ENCODE assay signal across 1 cellular context in the genomic region with DNA sequence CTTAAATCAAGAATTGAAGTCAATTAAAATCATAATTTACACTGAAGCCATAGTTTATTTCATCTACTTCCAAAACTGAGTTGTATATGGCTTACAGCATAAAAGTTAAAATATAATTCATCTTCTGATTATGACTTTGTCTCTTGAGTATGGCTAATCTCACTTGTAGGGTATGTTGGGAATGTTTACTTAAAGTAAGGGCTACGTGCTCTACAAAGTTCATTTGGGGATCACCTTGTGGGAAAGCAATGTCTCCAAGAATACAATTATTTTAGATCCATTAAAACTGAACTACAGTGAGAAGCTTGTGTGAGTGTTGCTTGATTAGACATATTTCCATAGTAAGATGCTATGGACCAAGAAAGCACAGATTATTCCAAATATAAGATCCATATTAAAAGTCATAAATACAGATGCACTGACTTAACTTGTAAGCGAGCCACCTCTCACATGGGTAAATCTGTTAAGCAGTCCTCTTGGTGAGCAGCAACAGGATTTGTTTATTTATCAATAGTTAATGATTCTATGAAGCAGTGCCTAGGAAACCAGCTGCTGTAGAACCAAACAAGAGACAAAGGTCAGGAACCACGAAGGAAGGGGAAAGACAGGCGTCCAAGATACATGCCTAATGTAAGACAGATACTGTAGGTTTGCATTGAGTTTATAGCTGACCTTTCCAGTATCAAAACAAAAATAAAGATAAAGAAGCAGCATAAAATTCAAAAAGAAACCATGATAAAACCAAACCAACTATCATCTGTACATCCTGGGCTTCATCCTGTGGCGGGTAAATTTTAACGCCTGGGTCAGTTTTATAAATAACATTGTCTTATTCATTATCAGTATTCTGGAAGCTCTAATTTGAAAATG.
TF ChIP-seq lines count a peak whose summit lies in the region.

No MANE protein-coding gene starts in this region.

TF ChIP-seq in HepG2, 621 proteins besides CTCF, POLR2A, EP300 and RAD21 (continued from another document and continues in another):
- TF ChIP-seq, protein P1, sequence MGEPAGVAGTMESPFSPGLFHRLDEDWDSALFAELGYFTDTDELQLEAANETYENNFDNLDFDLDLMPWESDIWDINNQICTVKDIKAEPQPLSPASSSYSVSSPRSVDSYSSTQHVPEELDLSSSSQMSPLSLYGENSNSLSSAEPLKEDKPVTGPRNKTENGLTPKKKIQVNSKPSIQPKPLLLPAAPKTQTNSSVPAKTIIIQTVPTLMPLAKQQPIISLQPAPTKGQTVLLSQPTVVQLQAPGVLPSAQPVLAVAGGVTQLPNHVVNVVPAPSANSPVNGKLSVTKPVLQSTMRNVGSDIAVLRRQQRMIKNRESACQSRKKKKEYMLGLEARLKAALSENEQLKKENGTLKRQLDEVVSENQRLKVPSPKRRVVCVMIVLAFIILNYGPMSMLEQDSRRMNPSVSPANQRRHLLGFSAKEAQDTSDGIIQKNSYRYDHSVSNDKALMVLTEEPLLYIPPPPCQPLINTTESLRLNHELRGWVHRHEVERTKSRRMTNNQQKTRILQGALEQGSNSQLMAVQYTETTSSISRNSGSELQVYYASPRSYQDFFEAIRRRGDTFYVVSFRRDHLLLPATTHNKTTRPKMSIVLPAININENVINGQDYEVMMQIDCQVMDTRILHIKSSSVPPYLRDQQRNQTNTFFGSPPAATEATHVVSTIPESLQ (CRISPR knock-in tag; conservative IDR thresholded peaks at IDR 0.05): no peak
- TF ChIP-seq, protein P2, sequence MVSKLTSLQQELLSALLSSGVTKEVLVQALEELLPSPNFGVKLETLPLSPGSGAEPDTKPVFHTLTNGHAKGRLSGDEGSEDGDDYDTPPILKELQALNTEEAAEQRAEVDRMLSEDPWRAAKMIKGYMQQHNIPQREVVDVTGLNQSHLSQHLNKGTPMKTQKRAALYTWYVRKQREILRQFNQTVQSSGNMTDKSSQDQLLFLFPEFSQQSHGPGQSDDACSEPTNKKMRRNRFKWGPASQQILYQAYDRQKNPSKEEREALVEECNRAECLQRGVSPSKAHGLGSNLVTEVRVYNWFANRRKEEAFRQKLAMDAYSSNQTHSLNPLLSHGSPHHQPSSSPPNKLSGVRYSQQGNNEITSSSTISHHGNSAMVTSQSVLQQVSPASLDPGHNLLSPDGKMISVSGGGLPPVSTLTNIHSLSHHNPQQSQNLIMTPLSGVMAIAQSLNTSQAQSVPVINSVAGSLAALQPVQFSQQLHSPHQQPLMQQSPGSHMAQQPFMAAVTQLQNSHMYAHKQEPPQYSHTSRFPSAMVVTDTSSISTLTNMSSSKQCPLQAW (CRISPR knock-in tag; IDR thresholded peaks at IDR 0.05): peak; percentile 56; the same call in 1 of the 2 replicates
- TF ChIP-seq, protein P3, sequence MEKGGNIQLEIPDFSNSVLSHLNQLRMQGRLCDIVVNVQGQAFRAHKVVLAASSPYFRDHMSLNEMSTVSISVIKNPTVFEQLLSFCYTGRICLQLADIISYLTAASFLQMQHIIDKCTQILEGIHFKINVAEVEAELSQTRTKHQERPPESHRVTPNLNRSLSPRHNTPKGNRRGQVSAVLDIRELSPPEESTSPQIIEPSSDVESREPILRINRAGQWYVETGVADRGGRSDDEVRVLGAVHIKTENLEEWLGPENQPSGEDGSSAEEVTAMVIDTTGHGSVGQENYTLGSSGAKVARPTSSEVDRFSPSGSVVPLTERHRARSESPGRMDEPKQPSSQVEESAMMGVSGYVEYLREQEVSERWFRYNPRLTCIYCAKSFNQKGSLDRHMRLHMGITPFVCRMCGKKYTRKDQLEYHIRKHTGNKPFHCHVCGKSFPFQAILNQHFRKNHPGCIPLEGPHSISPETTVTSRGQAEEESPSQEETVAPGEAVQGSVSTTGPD (CRISPR knock-in tag; IDR thresholded peaks at IDR 0.05): no peak
- TF ChIP-seq, protein P4, sequence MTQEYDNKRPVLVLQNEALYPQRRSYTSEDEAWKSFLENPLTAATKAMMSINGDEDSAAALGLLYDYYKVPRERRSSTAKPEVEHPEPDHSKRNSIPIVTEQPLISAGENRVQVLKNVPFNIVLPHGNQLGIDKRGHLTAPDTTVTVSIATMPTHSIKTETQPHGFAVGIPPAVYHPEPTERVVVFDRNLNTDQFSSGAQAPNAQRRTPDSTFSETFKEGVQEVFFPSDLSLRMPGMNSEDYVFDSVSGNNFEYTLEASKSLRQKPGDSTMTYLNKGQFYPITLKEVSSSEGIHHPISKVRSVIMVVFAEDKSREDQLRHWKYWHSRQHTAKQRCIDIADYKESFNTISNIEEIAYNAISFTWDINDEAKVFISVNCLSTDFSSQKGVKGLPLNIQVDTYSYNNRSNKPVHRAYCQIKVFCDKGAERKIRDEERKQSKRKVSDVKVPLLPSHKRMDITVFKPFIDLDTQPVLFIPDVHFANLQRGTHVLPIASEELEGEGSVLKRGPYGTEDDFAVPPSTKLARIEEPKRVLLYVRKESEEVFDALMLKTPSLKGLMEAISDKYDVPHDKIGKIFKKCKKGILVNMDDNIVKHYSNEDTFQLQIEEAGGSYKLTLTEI (CRISPR knock-in tag; conservative IDR thresholded peaks at IDR 0.05): no peak
- no peak for TF ChIP-seq SMAD1 (CRISPR knock-in tag; IDR thresholded peaks at IDR 0.05; ENCODE audit: borderline replicate concordance, low read depth)
- TF ChIP-seq RBFOX2 (IDR thresholded peaks at IDR 0.05; ENCODE audit: low read depth, low read length): no peak
- TF ChIP-seq, protein P5, sequence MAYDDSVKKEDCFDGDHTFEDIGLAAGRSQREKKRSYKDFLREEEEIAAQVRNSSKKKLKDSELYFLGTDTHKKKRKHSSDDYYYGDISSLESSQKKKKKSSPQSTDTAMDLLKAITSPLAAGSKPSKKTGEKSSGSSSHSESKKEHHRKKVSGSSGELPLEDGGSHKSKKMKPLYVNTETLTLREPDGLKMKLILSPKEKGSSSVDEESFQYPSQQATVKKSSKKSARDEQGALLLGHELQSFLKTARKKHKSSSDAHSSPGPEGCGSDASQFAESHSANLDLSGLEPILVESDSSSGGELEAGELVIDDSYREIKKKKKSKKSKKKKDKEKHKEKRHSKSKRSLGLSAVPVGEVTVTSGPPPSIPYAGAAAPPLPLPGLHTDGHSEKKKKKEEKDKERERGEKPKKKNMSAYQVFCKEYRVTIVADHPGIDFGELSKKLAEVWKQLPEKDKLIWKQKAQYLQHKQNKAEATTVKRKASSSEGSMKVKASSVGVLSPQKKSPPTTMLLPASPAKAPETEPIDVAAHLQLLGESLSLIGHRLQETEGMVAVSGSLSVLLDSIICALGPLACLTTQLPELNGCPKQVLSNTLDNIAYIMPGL (CRISPR knock-in tag; IDR thresholded peaks at IDR 0.05; ENCODE audit: borderline replicate concordance in 1 of 2, low read depth in 1 of 2): no peak
- TF ChIP-seq KDM5B (CRISPR knock-in tag; IDR thresholded peaks at IDR 0.05; ENCODE audit: borderline replicate concordance): no peak
- TF ChIP-seq U2AF1 (optimal IDR thresholded peaks at IDR 0.05; ENCODE audit: low read depth, low read length): no peak
- peak; percentile 49; the same call in 1 of the 2 replicates for TF ChIP-seq FOXP1 (IDR thresholded peaks at IDR 0.05)
- TF ChIP-seq FOXP1 (CRISPR knock-in tag; IDR thresholded peaks at IDR 0.05): peak; percentile 82
- TF ChIP-seq, protein P6, sequence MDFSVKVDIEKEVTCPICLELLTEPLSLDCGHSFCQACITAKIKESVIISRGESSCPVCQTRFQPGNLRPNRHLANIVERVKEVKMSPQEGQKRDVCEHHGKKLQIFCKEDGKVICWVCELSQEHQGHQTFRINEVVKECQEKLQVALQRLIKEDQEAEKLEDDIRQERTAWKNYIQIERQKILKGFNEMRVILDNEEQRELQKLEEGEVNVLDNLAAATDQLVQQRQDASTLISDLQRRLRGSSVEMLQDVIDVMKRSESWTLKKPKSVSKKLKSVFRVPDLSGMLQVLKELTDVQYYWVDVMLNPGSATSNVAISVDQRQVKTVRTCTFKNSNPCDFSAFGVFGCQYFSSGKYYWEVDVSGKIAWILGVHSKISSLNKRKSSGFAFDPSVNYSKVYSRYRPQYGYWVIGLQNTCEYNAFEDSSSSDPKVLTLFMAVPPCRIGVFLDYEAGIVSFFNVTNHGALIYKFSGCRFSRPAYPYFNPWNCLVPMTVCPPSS (IDR thresholded peaks at IDR 0.05): no peak
- no peak for TF ChIP-seq NFATC3 (CRISPR knock-in tag; IDR thresholded peaks at IDR 0.05)
- TF ChIP-seq SMARCE1 (IDR thresholded peaks at IDR 0.05; ENCODE audit: borderline replicate concordance): no peak
- TF ChIP-seq TCF12 (IDR thresholded peaks at IDR 0.05): no peak
- TF ChIP-seq TCF12 (CRISPR knock-in tag; IDR thresholded peaks at IDR 0.05): no peak
- no peak for TF ChIP-seq PHF8 (CRISPR knock-in tag; IDR thresholded peaks at IDR 0.05)
- TF ChIP-seq ZBTB20 (CRISPR knock-in tag; IDR thresholded peaks at IDR 0.05; ENCODE audit: borderline replicate concordance, low read depth): no peak
- TF ChIP-seq IRX3 (CRISPR knock-in tag; IDR thresholded peaks at IDR 0.05; ENCODE audit: borderline replicate concordance, low read depth): no peak
- TF ChIP-seq, protein P7, sequence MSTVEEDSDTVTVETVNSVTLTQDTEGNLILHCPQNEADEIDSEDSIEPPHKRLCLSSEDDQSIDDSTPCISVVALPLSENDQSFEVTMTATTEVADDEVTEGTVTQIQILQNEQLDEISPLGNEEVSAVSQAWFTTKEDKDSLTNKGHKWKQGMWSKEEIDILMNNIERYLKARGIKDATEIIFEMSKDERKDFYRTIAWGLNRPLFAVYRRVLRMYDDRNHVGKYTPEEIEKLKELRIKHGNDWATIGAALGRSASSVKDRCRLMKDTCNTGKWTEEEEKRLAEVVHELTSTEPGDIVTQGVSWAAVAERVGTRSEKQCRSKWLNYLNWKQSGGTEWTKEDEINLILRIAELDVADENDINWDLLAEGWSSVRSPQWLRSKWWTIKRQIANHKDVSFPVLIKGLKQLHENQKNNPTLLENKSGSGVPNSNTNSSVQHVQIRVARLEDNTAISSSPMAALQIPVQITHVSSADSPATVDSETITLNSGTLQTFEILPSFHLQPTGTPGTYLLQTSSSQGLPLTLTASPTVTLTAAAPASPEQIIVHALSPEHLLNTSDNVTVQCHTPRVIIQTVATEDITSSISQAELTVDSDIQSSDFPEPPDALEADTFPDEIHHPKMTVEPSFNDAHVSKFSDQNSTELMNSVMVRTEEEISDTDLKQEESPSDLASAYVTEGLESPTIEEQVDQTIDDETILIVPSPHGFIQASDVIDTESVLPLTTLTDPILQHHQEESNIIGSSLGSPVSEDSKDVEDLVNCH (CRISPR knock-in tag; IDR thresholded peaks at IDR 0.05): no peak
- no peak for TF ChIP-seq ZNF776 (CRISPR knock-in tag; IDR thresholded peaks at IDR 0.05)
- no peak for TF ChIP-seq THAP11 (CRISPR knock-in tag; IDR thresholded peaks at IDR 0.05)
- peak; percentile 49; the same call in 1 of the 2 replicates for TF ChIP-seq EHMT2 (IDR thresholded peaks at IDR 0.05; ENCODE audit: borderline replicate concordance, low read depth, low read length)
- TF ChIP-seq, protein P8, sequence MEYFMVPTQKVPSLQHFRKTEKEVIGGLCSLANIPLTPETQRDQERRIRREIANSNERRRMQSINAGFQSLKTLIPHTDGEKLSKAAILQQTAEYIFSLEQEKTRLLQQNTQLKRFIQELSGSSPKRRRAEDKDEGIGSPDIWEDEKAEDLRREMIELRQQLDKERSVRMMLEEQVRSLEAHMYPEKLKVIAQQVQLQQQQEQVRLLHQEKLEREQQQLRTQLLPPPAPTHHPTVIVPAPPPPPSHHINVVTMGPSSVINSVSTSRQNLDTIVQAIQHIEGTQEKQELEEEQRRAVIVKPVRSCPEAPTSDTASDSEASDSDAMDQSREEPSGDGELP (IDR thresholded peaks at IDR 0.05; ENCODE audit: borderline replicate concordance, low read depth): peak; percentile 82
- TF ChIP-seq ZNF256 (CRISPR knock-in tag; conservative IDR thresholded peaks at IDR 0.05): no peak
- TF ChIP-seq ZNF431 (CRISPR knock-in tag; IDR thresholded peaks at IDR 0.05; ENCODE audit: borderline replicate concordance, low read depth): no peak
- TF ChIP-seq, protein P9, sequence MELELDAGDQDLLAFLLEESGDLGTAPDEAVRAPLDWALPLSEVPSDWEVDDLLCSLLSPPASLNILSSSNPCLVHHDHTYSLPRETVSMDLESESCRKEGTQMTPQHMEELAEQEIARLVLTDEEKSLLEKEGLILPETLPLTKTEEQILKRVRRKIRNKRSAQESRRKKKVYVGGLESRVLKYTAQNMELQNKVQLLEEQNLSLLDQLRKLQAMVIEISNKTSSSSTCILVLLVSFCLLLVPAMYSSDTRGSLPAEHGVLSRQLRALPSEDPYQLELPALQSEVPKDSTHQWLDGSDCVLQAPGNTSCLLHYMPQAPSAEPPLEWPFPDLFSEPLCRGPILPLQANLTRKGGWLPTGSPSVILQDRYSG (CRISPR knock-in tag; IDR thresholded peaks at IDR 0.05): no peak
- TF ChIP-seq ATF7 (IDR thresholded peaks at IDR 0.05): no peak
- no peak for TF ChIP-seq ATF7 (CRISPR knock-in tag; IDR thresholded peaks at IDR 0.05)
- TF ChIP-seq ELF4 (CRISPR knock-in tag; IDR thresholded peaks at IDR 0.05; ENCODE audit: borderline replicate concordance): no peak
- no peak for TF ChIP-seq ZNF660 (CRISPR knock-in tag; IDR thresholded peaks at IDR 0.05; ENCODE audit: borderline replicate concordance, low read depth)
- TF ChIP-seq ZNF567 (CRISPR knock-in tag; IDR thresholded peaks at IDR 0.05; ENCODE audit: borderline replicate concordance): no peak
- TF ChIP-seq CEBPG (CRISPR knock-in tag; IDR thresholded peaks at IDR 0.05): no peak
- TF ChIP-seq MBD4 (IDR thresholded peaks at IDR 0.05; ENCODE audit: borderline replicate concordance, low read length): no peak; the same call in 1 of the 2 replicates
- TF ChIP-seq JDP2 (CRISPR knock-in tag; IDR thresholded peaks at IDR 0.05; ENCODE audit: borderline replicate concordance): no peak
- no peak for TF ChIP-seq ZNF749 (CRISPR knock-in tag; IDR thresholded peaks at IDR 0.05; ENCODE audit: borderline replicate concordance)
- TF ChIP-seq, protein P10, sequence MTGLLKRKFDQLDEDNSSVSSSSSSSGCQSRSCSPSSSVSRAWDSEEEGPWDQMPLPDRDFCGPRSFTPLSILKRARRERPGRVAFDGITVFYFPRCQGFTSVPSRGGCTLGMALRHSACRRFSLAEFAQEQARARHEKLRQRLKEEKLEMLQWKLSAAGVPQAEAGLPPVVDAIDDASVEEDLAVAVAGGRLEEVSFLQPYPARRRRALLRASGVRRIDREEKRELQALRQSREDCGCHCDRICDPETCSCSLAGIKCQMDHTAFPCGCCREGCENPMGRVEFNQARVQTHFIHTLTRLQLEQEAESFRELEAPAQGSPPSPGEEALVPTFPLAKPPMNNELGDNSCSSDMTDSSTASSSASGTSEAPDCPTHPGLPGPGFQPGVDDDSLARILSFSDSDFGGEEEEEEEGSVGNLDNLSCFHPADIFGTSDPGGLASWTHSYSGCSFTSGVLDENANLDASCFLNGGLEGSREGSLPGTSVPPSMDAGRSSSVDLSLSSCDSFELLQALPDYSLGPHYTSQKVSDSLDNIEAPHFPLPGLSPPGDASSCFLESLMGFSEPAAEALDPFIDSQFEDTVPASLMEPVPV (CRISPR knock-in tag; IDR thresholded peaks at IDR 0.05): no peak
- TF ChIP-seq, protein P11, sequence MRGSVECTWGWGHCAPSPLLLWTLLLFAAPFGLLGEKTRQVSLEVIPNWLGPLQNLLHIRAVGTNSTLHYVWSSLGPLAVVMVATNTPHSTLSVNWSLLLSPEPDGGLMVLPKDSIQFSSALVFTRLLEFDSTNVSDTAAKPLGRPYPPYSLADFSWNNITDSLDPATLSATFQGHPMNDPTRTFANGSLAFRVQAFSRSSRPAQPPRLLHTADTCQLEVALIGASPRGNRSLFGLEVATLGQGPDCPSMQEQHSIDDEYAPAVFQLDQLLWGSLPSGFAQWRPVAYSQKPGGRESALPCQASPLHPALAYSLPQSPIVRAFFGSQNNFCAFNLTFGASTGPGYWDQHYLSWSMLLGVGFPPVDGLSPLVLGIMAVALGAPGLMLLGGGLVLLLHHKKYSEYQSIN (CRISPR knock-in tag; IDR thresholded peaks at IDR 0.05; ENCODE audit: borderline replicate concordance): no peak
